In the genomic region with DNA sequence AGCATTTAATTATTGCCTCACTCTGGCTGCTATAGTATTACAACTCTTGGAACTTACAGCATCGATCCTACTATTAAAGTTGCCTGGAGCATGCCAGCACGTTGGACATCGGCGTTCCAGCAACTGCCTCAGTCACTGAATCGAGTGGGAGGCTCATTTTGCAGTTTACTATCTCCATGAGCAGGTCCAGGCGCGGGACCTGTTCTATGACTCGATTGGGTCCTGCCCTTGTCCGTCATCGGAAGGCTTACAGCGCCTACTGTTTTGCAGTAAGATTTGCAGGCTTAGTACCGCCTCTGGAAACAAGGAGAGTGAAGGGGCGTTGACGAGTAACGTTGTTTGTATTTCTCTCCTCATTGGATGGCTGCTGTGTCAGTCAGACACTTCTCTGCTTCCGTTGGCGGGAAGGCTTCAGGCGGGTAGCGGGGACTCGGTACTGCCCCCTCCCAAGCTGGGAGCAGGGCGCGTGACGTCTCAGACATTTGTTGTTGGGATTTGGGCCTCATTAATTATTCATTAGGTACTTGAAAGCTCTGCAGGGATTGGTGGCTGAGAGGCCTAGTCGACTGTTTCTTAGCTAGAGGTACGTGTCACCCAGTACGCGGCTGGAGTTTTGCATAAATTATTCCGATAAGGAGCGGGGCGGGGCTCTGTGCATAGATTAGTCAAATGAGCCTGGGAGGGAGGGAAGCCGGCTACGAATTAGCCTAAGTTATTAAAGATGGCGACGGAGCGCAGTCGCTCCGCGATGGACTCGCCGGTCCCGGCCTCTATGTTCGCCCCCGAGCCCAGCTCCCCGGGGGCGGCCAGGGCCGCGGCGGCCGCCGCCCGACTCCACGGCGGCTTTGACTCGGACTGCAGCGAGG, we compare ENCODE assay signal across 1 cellular context.
A peak's percentile ranks its signal among the peaks of the same experiment; 100 is the strongest.
TF ChIP-seq lines count a peak whose summit lies in the region.

A gene (plus strand): TSS at position 710 of the 866 bp plus-strand sequence. CDS start 12 bp downstream, at position 722.

TF ChIP-seq in GM12878, 131 proteins besides CTCF, POLR2A, EP300 and RAD21 (continued from another document and continues in another):
- TF ChIP-seq, protein P1, sequence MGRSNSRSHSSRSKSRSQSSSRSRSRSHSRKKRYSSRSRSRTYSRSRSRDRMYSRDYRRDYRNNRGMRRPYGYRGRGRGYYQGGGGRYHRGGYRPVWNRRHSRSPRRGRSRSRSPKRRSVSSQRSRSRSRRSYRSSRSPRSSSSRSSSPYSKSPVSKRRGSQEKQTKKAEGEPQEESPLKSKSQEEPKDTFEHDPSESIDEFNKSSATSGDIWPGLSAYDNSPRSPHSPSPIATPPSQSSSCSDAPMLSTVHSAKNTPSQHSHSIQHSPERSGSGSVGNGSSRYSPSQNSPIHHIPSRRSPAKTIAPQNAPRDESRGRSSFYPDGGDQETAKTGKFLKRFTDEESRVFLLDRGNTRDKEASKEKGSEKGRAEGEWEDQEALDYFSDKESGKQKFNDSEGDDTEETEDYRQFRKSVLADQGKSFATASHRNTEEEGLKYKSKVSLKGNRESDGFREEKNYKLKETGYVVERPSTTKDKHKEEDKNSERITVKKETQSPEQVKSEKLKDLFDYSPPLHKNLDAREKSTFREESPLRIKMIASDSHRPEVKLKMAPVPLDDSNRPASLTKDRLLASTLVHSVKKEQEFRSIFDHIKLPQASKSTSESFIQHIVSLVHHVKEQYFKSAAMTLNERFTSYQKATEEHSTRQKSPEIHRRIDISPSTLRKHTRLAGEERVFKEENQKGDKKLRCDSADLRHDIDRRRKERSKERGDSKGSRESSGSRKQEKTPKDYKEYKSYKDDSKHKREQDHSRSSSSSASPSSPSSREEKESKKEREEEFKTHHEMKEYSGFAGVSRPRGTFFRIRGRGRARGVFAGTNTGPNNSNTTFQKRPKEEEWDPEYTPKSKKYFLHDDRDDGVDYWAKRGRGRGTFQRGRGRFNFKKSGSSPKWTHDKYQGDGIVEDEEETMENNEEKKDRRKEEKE (IDR thresholded peaks at IDR 0.05) = no peak
- no peak for TF ChIP-seq ASH2L (IDR thresholded peaks at IDR 0.05; ENCODE audit: borderline replicate concordance, low read depth)
- TF ChIP-seq POLR2AphosphoS5 (IDR thresholded peaks at IDR 0.05; ENCODE audit: low read length) = peak; percentile 75
- no peak for TF ChIP-seq BRCA1 (IDR thresholded peaks at IDR 0.05; ENCODE audit: low read depth, low read length)
- TF ChIP-seq SP1 (IDR thresholded peaks at IDR 0.05; ENCODE audit: low read depth, low read length) = peak; percentile 98
- TF ChIP-seq, protein P2, sequence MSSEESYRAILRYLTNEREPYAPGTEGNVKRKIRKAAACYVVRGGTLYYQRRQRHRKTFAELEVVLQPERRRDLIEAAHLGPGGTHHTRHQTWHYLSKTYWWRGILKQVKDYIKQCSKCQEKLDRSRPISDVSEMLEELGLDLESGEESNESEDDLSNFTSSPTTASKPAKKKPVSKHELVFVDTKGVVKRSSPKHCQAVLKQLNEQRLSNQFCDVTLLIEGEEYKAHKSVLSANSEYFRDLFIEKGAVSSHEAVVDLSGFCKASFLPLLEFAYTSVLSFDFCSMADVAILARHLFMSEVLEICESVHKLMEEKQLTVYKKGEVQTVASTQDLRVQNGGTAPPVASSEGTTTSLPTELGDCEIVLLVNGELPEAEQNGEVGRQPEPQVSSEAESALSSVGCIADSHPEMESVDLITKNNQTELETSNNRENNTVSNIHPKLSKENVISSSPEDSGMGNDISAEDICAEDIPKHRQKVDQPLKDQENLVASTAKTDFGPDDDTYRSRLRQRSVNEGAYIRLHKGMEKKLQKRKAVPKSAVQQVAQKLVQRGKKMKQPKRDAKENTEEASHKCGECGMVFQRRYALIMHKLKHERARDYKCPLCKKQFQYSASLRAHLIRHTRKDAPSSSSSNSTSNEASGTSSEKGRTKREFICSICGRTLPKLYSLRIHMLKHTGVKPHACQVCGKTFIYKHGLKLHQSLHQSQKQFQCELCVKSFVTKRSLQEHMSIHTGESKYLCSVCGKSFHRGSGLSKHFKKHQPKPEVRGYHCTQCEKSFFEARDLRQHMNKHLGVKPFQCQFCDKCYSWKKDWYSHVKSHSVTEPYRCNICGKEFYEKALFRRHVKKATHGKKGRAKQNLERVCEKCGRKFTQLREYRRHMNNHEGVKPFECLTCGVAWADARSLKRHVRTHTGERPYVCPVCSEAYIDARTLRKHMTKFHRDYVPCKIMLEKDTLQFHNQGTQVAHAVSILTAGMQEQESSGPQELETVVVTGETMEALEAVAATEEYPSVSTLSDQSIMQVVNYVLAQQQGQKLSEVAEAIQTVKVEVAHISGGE (CRISPR knock-in tag; IDR thresholded peaks at IDR 0.05) = no peak
- no peak for TF ChIP-seq CHD4 (IDR thresholded peaks at IDR 0.05)
- TF ChIP-seq NRF1 (conservative IDR thresholded peaks at IDR 0.05; ENCODE audit: low read depth, low read length) = no peak
- TF ChIP-seq, protein P3, sequence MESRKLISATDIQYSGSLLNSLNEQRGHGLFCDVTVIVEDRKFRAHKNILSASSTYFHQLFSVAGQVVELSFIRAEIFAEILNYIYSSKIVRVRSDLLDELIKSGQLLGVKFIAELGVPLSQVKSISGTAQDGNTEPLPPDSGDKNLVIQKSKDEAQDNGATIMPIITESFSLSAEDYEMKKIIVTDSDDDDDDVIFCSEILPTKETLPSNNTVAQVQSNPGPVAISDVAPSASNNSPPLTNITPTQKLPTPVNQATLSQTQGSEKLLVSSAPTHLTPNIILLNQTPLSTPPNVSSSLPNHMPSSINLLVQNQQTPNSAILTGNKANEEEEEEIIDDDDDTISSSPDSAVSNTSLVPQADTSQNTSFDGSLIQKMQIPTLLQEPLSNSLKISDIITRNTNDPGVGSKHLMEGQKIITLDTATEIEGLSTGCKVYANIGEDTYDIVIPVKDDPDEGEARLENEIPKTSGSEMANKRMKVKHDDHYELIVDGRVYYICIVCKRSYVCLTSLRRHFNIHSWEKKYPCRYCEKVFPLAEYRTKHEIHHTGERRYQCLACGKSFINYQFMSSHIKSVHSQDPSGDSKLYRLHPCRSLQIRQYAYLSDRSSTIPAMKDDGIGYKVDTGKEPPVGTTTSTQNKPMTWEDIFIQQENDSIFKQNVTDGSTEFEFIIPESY (IDR thresholded peaks at IDR 0.05) = no peak; the same call in 1 of the 2 replicates
- TF ChIP-seq YBX1 (IDR thresholded peaks at IDR 0.05) = no peak
- peak; percentile 73; the same call in 1 of the 2 replicates for TF ChIP-seq MXI1 (IDR thresholded peaks at IDR 0.05; ENCODE audit: low read depth, low read length)
- TF ChIP-seq NR2C2 (IDR thresholded peaks at IDR 0.05; ENCODE audit: borderline replicate concordance, control insufficient read depth, insufficient read length, low read depth) = no peak
- TF ChIP-seq BMI1 (IDR thresholded peaks at IDR 0.05; ENCODE audit: borderline replicate concordance) = no peak
- TF ChIP-seq BCL11A (IDR thresholded peaks at IDR 0.05; ENCODE audit: low read depth, low read length) = no peak
- TF ChIP-seq, protein P4, sequence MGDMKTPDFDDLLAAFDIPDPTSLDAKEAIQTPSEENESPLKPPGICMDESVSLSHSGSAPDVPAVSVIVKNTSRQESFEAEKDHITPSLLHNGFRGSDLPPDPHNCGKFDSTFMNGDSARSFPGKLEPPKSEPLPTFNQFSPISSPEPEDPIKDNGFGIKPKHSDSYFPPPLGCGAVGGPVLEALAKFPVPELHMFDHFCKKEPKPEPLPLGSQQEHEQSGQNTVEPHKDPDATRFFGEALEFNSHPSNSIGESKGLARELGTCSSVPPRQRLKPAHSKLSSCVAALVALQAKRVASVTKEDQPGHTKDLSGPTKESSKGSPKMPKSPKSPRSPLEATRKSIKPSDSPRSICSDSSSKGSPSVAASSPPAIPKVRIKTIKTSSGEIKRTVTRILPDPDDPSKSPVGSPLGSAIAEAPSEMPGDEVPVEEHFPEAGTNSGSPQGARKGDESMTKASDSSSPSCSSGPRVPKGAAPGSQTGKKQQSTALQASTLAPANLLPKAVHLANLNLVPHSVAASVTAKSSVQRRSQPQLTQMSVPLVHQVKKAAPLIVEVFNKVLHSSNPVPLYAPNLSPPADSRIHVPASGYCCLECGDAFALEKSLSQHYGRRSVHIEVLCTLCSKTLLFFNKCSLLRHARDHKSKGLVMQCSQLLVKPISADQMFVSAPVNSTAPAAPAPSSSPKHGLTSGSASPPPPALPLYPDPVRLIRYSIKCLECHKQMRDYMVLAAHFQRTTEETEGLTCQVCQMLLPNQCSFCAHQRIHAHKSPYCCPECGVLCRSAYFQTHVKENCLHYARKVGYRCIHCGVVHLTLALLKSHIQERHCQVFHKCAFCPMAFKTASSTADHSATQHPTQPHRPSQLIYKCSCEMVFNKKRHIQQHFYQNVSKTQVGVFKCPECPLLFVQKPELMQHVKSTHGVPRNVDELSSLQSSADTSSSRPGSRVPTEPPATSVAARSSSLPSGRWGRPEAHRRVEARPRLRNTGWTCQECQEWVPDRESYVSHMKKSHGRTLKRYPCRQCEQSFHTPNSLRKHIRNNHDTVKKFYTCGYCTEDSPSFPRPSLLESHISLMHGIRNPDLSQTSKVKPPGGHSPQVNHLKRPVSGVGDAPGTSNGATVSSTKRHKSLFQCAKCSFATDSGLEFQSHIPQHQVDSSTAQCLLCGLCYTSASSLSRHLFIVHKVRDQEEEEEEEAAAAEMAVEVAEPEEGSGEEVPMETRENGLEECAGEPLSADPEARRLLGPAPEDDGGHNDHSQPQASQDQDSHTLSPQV (IDR thresholded peaks at IDR 0.05) = no peak
- 0 out of 2 replicates have a peak, but pooled peaks have one; percentile 52 for TF ChIP-seq STAT3 (IDR thresholded peaks at IDR 0.05; ENCODE audit: low read depth, low read length)
- peak; percentile 92; the same call in 1 of the 2 replicates for TF ChIP-seq PAX5 (IDR thresholded peaks at IDR 0.05; ENCODE audit: borderline replicate concordance, low read depth, low read length)
- no peak for TF ChIP-seq MEF2B (IDR thresholded peaks at IDR 0.05; ENCODE audit: partially characterized antibody, poor library complexity, severe bottlenecking)
- TF ChIP-seq CBX5 (IDR thresholded peaks at IDR 0.05; ENCODE audit: low read depth) = no peak
- peak; percentile 96 for TF ChIP-seq TAF1 (IDR thresholded peaks at IDR 0.05; ENCODE audit: borderline replicate concordance, low read depth, low read length)
- TF ChIP-seq, protein P5, sequence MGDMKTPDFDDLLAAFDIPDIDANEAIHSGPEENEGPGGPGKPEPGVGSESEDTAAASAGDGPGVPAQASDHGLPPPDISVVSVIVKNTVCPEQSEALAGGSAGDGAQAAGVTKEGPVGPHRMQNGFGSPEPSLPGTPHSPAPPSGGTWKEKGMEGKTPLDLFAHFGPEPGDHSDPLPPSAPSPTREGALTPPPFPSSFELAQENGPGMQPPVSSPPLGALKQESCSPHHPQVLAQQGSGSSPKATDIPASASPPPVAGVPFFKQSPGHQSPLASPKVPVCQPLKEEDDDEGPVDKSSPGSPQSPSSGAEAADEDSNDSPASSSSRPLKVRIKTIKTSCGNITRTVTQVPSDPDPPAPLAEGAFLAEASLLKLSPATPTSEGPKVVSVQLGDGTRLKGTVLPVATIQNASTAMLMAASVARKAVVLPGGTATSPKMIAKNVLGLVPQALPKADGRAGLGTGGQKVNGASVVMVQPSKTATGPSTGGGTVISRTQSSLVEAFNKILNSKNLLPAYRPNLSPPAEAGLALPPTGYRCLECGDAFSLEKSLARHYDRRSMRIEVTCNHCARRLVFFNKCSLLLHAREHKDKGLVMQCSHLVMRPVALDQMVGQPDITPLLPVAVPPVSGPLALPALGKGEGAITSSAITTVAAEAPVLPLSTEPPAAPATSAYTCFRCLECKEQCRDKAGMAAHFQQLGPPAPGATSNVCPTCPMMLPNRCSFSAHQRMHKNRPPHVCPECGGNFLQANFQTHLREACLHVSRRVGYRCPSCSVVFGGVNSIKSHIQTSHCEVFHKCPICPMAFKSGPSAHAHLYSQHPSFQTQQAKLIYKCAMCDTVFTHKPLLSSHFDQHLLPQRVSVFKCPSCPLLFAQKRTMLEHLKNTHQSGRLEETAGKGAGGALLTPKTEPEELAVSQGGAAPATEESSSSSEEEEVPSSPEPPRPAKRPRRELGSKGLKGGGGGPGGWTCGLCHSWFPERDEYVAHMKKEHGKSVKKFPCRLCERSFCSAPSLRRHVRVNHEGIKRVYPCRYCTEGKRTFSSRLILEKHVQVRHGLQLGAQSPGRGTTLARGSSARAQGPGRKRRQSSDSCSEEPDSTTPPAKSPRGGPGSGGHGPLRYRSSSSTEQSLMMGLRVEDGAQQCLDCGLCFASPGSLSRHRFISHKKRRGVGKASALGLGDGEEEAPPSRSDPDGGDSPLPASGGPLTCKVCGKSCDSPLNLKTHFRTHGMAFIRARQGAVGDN (IDR thresholded peaks at IDR 0.05) = no peak; the same call in 1 of the 2 replicates
- TF ChIP-seq ATF7 (IDR thresholded peaks at IDR 0.05; ENCODE audit: low read depth) = peak; percentile 82
- no peak for TF ChIP-seq CBFB (IDR thresholded peaks at IDR 0.05; ENCODE audit: low read depth)
- TF ChIP-seq TCF3 (IDR thresholded peaks at IDR 0.05; ENCODE audit: borderline replicate concordance, insufficient read depth, low read depth, low read length) = no peak
- TF ChIP-seq RUNX3 (IDR thresholded peaks at IDR 0.05; ENCODE audit: low read length) = no peak
- peak; percentile 83 for TF ChIP-seq SMAD1 (IDR thresholded peaks at IDR 0.05; ENCODE audit: low read depth, partially characterized antibody)
- peak; percentile 59 for TF ChIP-seq SREBF1 (IDR thresholded peaks at IDR 0.05; ENCODE audit: low read length)
- no peak for TF ChIP-seq MYC (IDR thresholded peaks at IDR 0.05; ENCODE audit: insufficient read depth, insufficient read length, insufficient replicate concordance, low read length, severe bottlenecking)
- peak; percentile 95 for TF ChIP-seq CREM (IDR thresholded peaks at IDR 0.05; ENCODE audit: low read depth)
- TF ChIP-seq CEBPB (IDR thresholded peaks at IDR 0.05; ENCODE audit: borderline replicate concordance in 1 of 2, low read depth in 2 of 2, low read length in 2 of 2) = no peak
- TF ChIP-seq RBBP5 (conservative IDR thresholded peaks at IDR 0.05) = no peak
- TF ChIP-seq NFYA (IDR thresholded peaks at IDR 0.05; ENCODE audit: borderline replicate concordance, low read depth, low read length) = no peak
- TF ChIP-seq PAX8 (IDR thresholded peaks at IDR 0.05) = no peak; the same call in 1 of the 2 replicates
- no peak for TF ChIP-seq MTA2 (IDR thresholded peaks at IDR 0.05; ENCODE audit: low read depth)
- TF ChIP-seq SPI1 (IDR thresholded peaks at IDR 0.05; ENCODE audit: borderline replicate concordance, insufficient read depth, low read depth, low read length) = no peak
